ENCODE assay signal across 9 cellular contexts in the genomic region with DNA sequence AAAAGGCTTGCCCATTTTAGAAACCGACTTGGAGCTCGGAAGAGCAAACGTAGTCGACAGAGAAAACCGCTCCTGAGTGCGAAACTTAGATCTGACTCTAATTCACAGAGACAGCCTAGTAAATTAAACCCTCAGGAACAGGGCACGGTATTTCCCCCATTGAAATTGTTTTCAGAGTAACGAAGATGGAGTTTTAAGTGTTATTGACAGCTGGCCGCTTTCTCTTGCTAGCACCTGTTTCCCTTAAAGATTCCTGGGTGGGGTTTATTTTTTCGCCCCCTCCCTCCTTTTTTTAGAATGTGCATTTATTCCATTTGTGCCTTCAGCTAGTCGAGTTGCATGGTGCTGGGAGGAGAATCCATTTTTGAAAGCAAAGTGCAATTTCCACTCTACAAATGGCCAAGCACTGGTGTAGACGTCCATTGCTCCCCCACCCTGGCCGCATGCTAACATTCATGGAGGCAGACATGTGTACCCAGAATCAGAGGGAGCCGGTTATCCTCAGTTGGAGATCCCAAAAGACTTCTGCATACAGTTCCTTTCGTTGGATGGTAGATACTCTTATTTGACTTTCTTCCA.
DNase-seq lines count a peak whose midpoint lies in the region; ATAC-seq and TF ChIP-seq lines count a peak whose summit lies in the region.
"Had no signal": no experiment of that assay in that cellular context is flagged by ENCODE, and none has a peak within 500 bp of the region (broad histone marks: within the 10 kb centered on the region; RNA-seq: fewer than 3 reads in every experiment).

No MANE protein-coding gene starts in this region.

- H3K27me3 Mint-ChIP-seq in nephron progenitor cell (ENCODE audit: low read depth, poor library complexity): peaks cover 63% of the 10 kb centered on the region
- peaks cover 54% of the 10 kb centered on the region for H3K27me3 Mint-ChIP-seq in CD4-positive, alpha-beta T cell

- peak overlapping the region; percentile 64 for H3K4me3 ChIP-seq in BE2C (ENCODE audit: low read depth, low read length)
- H3K4me3 ChIP-seq in coronary artery: peak overlapping the region; percentile 71

- H3K4me1 Mint-ChIP-seq in nephron progenitor cell: peaks cover 13% of the 10 kb centered on the region
- peaks cover 6% of the 10 kb centered on the region for H3K4me1 Mint-ChIP-seq in CD4-positive, alpha-beta T cell (ENCODE audit: low read depth)

- no peaks in the 10 kb centered on the region for H3K36me3 ChIP-seq in BE2C

- no peaks in the 10 kb centered on the region for H3K9me3 ChIP-seq in BE2C
- no peaks in the 10 kb centered on the region for H3K9me3 ChIP-seq in CD4-positive, alpha-beta T cell (ENCODE audit: control insufficient read depth, low read length)

- no peaks in the 10 kb centered on the region for H3K36me3 Mint-ChIP-seq in nephron progenitor cell (ENCODE audit: low read depth)
- no peaks in the 10 kb centered on the region for H3K36me3 Mint-ChIP-seq in CD4-positive, alpha-beta T cell (ENCODE audit: low read depth)

- peaks cover 14% of the 10 kb centered on the region for H3K9me3 Mint-ChIP-seq in nephron progenitor cell
- no peaks in the 10 kb centered on the region for H3K9me3 Mint-ChIP-seq in CD4-positive, alpha-beta T cell

- DNase-seq in BE2C (no peak), M059J (ENCODE audit: low read depth) (peak; percentile 1), coronary artery (ENCODE audit: low spot score) (no peak), nephron progenitor cell (no peak), SHP77 (lab: John Stamatoyannopoulos, UW) (no peak), posterior vena cava (ENCODE audit: low spot score) (no peak)
- no peak for DNase-seq in CD4-positive, alpha-beta T cell
- DNase-seq: NCI-H526 had no signal

- POLR2A ChIA-PET in CD4-positive, alpha-beta T cell (lab: Charles Lee): no interaction called here

- intact Hi-C loops in CD4-positive, alpha-beta T cell (cut with DNase I, micrococcal nuclease): no loop called here
- intact Hi-C loops in posterior vena cava (cut with DNase I): no loop called here

- H3K4me1 ChIP-seq in BE2C: no peaks in the 10 kb centered on the region

- peaks cover 45% of the 10 kb centered on the region for H3K27me3 ChIP-seq in BE2C
- H3K27me3 ChIP-seq in CD4-positive, alpha-beta T cell (ENCODE audit: control insufficient read depth, insufficient read depth, low read length): peaks cover 35% of the 10 kb centered on the region

- H3K4me3 Mint-ChIP-seq in nephron progenitor cell: peak overlapping the region; percentile 93
- no peak overlapping the region for H3K4me3 Mint-ChIP-seq in CD4-positive, alpha-beta T cell

- ATAC-seq in CD4-positive, alpha-beta T cell (ENCODE audit: poor library complexity): no peak
- ATAC-seq in GM21360 (IDR thresholded peaks at IDR 0.05; ENCODE audit: unreplicated experiment): no peak

- TF ChIP-seq CTCF in BE2C (IDR thresholded peaks at IDR 0.05; ENCODE audit: low read depth, low read length) (no peak), coronary artery (IDR thresholded peaks at IDR 0.05) (no peak), nephron progenitor cell (IDR thresholded peaks at IDR 0.05) (no peak)
- no peak for TF ChIP-seq CTCF in CD4-positive, alpha-beta T cell (IDR thresholded peaks at IDR 0.05)

- H3K27ac ChIP-seq in coronary artery: no peak overlapping the region
- H3K27ac ChIP-seq in CD4-positive, alpha-beta T cell (ENCODE audit: low read depth, low read length): no peak overlapping the region

- CTCF ChIA-PET in CD4-positive, alpha-beta T cell (lab: Charles Lee): no interaction called here

- H3K27ac Mint-ChIP-seq in nephron progenitor cell: no peak overlapping the region
- H3K27ac Mint-ChIP-seq in CD4-positive, alpha-beta T cell: no peak overlapping the region
